Comparison of ENCODE assay signal across 1 cellular context in the genomic region with DNA sequence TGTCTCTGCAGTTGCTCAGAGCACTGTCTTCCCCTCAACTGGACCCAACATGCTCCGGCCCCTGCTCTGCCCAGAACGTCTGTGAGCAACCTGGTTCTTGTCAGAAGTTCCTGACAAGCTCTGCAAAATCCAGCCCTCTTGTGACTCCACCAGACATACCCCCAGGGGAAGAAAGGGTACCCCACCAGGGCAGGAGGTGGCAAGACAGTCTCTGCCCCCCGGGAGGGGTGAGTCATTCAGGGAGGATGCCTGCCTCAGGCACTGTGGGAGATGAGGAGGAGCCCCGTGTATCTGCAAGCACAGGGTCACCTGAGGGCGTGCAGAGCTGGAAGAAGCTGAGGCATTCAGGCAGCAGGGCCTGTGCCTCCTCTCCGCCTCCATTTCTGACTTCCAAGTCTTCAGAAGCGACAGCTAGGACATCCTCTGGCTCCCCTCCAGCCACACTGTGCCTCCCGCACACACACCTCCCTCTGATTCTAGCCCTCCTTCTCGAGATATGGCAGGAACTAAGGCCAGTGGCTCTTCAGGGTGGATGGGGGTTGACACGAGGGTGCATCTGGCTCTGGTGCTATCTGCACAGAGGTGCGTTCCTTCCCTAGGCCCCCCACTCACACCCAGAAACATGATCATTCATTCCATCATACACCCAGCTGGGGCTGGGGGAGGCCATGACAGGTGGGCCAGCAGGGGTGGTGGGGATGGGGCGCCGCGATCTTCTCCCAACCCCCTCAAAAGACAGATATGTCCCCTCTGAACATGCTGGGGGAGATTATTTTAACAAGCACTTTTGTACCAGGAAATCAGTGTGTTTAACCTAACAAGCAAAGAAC.
TF ChIP-seq lines count a peak whose summit lies in the region.

No MANE protein-coding gene starts in this region.

TF ChIP-seq in WTC11, 78 proteins besides CTCF, POLR2A, EP300 and RAD21 (continued from another document):
- TF ChIP-seq, protein P1, sequence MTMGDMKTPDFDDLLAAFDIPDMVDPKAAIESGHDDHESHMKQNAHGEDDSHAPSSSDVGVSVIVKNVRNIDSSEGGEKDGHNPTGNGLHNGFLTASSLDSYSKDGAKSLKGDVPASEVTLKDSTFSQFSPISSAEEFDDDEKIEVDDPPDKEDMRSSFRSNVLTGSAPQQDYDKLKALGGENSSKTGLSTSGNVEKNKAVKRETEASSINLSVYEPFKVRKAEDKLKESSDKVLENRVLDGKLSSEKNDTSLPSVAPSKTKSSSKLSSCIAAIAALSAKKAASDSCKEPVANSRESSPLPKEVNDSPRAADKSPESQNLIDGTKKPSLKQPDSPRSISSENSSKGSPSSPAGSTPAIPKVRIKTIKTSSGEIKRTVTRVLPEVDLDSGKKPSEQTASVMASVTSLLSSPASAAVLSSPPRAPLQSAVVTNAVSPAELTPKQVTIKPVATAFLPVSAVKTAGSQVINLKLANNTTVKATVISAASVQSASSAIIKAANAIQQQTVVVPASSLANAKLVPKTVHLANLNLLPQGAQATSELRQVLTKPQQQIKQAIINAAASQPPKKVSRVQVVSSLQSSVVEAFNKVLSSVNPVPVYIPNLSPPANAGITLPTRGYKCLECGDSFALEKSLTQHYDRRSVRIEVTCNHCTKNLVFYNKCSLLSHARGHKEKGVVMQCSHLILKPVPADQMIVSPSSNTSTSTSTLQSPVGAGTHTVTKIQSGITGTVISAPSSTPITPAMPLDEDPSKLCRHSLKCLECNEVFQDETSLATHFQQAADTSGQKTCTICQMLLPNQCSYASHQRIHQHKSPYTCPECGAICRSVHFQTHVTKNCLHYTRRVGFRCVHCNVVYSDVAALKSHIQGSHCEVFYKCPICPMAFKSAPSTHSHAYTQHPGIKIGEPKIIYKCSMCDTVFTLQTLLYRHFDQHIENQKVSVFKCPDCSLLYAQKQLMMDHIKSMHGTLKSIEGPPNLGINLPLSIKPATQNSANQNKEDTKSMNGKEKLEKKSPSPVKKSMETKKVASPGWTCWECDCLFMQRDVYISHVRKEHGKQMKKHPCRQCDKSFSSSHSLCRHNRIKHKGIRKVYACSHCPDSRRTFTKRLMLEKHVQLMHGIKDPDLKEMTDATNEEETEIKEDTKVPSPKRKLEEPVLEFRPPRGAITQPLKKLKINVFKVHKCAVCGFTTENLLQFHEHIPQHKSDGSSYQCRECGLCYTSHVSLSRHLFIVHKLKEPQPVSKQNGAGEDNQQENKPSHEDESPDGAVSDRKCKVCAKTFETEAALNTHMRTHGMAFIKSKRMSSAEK (CRISPR knock-in tag; IDR thresholded peaks at IDR 0.05; ENCODE audit: borderline replicate concordance): no peak
